ENCODE assay signal across 20 cellular contexts in the genomic region with DNA sequence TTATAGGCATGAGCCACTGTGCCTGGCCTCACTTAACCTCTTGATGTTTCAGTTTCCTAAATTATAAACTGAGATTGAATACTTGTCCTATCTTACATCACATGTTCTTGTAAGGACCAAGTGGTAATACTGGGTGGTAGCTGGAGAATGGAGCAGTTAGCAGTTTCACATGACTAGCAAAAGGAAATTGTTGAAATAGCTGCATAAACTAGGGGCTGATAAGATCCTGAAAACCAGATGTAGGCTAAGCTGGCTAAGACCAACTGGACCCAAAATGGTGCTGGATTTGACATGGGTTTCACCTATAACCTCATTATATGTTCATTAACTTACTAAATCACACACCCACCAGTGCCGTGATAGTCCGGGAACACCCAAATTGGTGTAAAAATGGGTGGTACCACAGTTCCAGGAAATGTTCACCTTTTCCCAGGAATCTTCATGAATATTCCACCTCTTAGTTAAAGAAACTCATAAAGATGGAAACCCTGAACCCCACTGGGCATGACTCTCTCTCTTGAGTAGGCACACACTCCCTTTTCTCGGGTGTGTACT.
"Had no signal": no experiment of that assay in that cellular context is flagged by ENCODE, and none has a peak within 500 bp of the region (broad histone marks: within the 10 kb centered on the region; RNA-seq: fewer than 3 reads in every experiment).

Gene PAPPA2 (plus strand): TSS at position 505 of the 555 bp plus-strand sequence. CDS start 93,148 bp downstream, outside the sequence.

- DNase-seq: effector memory CD8-positive, alpha-beta T cell; esophagus squamous epithelium; foreskin keratinocyte; left colon; psoas muscle; spleen; stimulated activated CD4-positive, alpha-beta T cell treated with anti-CD3 and anti-CD28 coated beads, Interleukin-15, amount 100 ng/mL, for 24 hours; stimulated activated CD4-positive, alpha-beta T cell treated with anti-CD3 and anti-CD28 coated beads, Interleukin-1b, Interleukin-23, amount 100 ng/mL, for 48 hours; stimulated activated CD4-positive, alpha-beta T cell treated with anti-CD3 and anti-CD28 coated beads, Interleukin-4, amount 100 ng/mL, for 24 hours; tibial artery; upper lobe of right lung had no signal

- H3K27me3 ChIP-seq: esophagus squamous epithelium, foreskin keratinocyte, spleen, tibial artery, upper lobe of right lung, vagina had no signal

- H3K9ac ChIP-seq: parathyroid adenoma had no signal

- H3K4me3 Mint-ChIP-seq: dendritic cell treated with granulocyte-macrophage colony-stimulating factor and Interleukin-4, amounts not matched to agents 40 ng/mL and 50 ng/mL, for 4 days; effector memory CD8-positive, alpha-beta T cell; mesothelial cell of epicardium; natural killer cell treated with Interleukin-12 subunit alpha and Interleukin-12 subunit beta and Interleukin-15 and Interleukin-18, amount 100 ng/mL, for 72 hours; stimulated activated memory B cell treated with anti-CD40 and anti-IgM and Interleukin-4, amounts not matched to agents 10 μg/mL and 1 μg/mL and 100 μg/mL, for 72 hours; stimulated activated naive CD8-positive, alpha-beta T cell treated with anti-CD3 and anti-CD28 coated beads, Interleukin-15, Interleukin-2, amounts not matched to agents 100 ng/mL and 50 ng/mL, for 24 hours had no signal

- H3K27ac Mint-ChIP-seq: dendritic cell treated with granulocyte-macrophage colony-stimulating factor and Interleukin-4, amounts not matched to agents 40 ng/mL and 50 ng/mL, for 4 days; effector memory CD8-positive, alpha-beta T cell; mesothelial cell of epicardium; natural killer cell treated with Interleukin-12 subunit alpha and Interleukin-12 subunit beta and Interleukin-15 and Interleukin-18, amount 100 ng/mL, for 72 hours; stimulated activated memory B cell treated with anti-CD40 and anti-IgM and Interleukin-4, amounts not matched to agents 10 μg/mL and 1 μg/mL and 100 μg/mL, for 72 hours; stimulated activated naive CD8-positive, alpha-beta T cell treated with anti-CD3 and anti-CD28 coated beads, Interleukin-15, Interleukin-2, amounts not matched to agents 100 ng/mL and 50 ng/mL, for 24 hours had no signal

- ATAC-seq: effector memory CD8-positive, alpha-beta T cell; foreskin keratinocyte; left colon; natural killer cell treated with Interleukin-12 subunit alpha and Interleukin-12 subunit beta and Interleukin-15 and Interleukin-18, amount 100 ng/mL, for 72 hours; psoas muscle; sciatic nerve; stimulated activated memory B cell treated with anti-CD40 and anti-IgM and Interleukin-4, amounts not matched to agents 10 μg/mL and 1 μg/mL and 100 μg/mL, for 72 hours; upper lobe of right lung had no signal

- H3K27me3 Mint-ChIP-seq: dendritic cell treated with granulocyte-macrophage colony-stimulating factor and Interleukin-4, amounts not matched to agents 40 ng/mL and 50 ng/mL, for 4 days had no signal

- H2AFZ ChIP-seq: parathyroid adenoma had no signal

- H3K9me3 ChIP-seq: esophagus squamous epithelium, psoas muscle, upper lobe of right lung, vagina had no signal

- H3K9me3 Mint-ChIP-seq: stimulated activated memory B cell treated with anti-CD40 and anti-IgM and Interleukin-4, amounts not matched to agents 10 μg/mL and 1 μg/mL and 100 μg/mL, for 72 hours; stimulated activated naive CD8-positive, alpha-beta T cell treated with anti-CD3 and anti-CD28 coated beads, Interleukin-15, Interleukin-2, amounts not matched to agents 100 ng/mL and 50 ng/mL, for 24 hours had no signal

- H3K4me1 Mint-ChIP-seq: mesothelial cell of epicardium; stimulated activated memory B cell treated with anti-CD40 and anti-IgM and Interleukin-4, amounts not matched to agents 10 μg/mL and 1 μg/mL and 100 μg/mL, for 72 hours had no signal

- H3K36me3 ChIP-seq: esophagus squamous epithelium, spleen, tibial artery, upper lobe of right lung, vagina had no signal

- H3K4me3 ChIP-seq: esophagus squamous epithelium, psoas muscle, spleen, tibial artery, upper lobe of right lung, vagina had no signal

- H3K79me2 ChIP-seq: parathyroid adenoma had no signal

- H3K27ac ChIP-seq: epithelial cell of prostate, esophagus squamous epithelium, foreskin keratinocyte, parathyroid adenoma, psoas muscle, spleen, tibial artery, upper lobe of right lung, vagina had no signal

- H3K36me3 Mint-ChIP-seq: mesothelial cell of epicardium; natural killer cell treated with Interleukin-12 subunit alpha and Interleukin-12 subunit beta and Interleukin-15 and Interleukin-18, amount 100 ng/mL, for 72 hours; stimulated activated memory B cell treated with anti-CD40 and anti-IgM and Interleukin-4, amounts not matched to agents 10 μg/mL and 1 μg/mL and 100 μg/mL, for 72 hours had no signal

- H3K4me1 ChIP-seq: esophagus squamous epithelium, foreskin keratinocyte, parathyroid adenoma, psoas muscle, spleen, tibial artery, upper lobe of right lung, vagina had no signal
